ENCODE assay signal across 17 cellular contexts in the genomic region with DNA sequence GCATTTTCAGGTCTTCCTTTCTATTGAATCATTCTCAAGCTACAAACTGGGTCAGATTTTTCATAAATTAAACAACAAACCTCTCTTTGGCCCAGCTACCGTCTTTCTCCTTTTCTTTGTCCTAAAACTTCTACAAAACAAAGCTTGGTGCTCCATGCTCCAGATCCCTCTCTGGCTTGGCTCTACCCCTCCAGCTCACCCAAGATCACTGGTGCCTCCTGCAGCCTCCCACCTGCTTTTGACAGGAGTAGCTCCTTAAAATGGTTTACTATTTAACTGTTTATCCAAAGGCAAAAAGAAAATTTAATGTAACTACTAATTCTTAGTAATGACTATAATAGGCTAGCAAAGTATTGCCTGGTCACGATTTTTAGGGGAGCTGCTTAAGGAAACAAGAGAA. TPM values are rescaled to one million over a fixed set of nuclear protein-coding genes. Genes with fewer than 3 reads are reported as not detected.
"Had no signal": no experiment of that assay in that cellular context is flagged by ENCODE, and none has a peak within 500 bp of the region (broad histone marks: within the 10 kb centered on the region; RNA-seq: fewer than 3 reads in every experiment).

No MANE protein-coding gene starts in this region.

- DNase-seq: activated gamma-delta T cell treated with Interleukin-2 at 50 U/mL for 16 hours; activated T-cell treated with anti-CD3 and anti-CD28 coated beads, Interleukin-2, amount 50 U/mL, for 1 hour; adrenal gland; caudate nucleus; effector CD4-positive, alpha-beta T cell; foreskin melanocyte; head of caudate nucleus; mesendoderm; stimulated activated CD4-positive, alpha-beta T cell treated with anti-CD3 and anti-CD28 coated beads, Interleukin-4, amount 100 ng/mL, for 4 hours; stomach; uterus had no signal

- H3K4me1 ChIP-seq: adrenal gland, parathyroid adenoma, uterus had no signal

- H3K79me2 ChIP-seq: parathyroid adenoma had no signal

- H3K9me3 ChIP-seq: adrenal gland, stomach, thoracic aorta, uterus had no signal

- H2AFZ ChIP-seq: parathyroid adenoma had no signal

- H3K27me3 ChIP-seq: adrenal gland, stomach, uterus had no signal

- H3K9ac ChIP-seq: parathyroid adenoma had no signal

- H3K36me3 ChIP-seq: adrenal gland, stomach, thoracic aorta, uterus had no signal

- H3K27ac ChIP-seq: adrenal gland, coronary artery, parathyroid adenoma, skin epidermis, stomach, thoracic aorta, uterus had no signal

- H3K4me3 ChIP-seq: adrenal gland, coronary artery, skin epidermis, stomach, thoracic aorta, uterus had no signal

RNA-seq across cellular contexts. Expression of a gene that starts 53.2 kb away (rescaled TPM):
- total RNA-seq: adrenal gland, liver, stomach, thoracic aorta, uterus had no signal
- polyA plus RNA-seq: adrenal gland, keratinocyte, liver, stomach had no signal
